ENCODE assay signal across 2 cellular contexts in the genomic region with DNA sequence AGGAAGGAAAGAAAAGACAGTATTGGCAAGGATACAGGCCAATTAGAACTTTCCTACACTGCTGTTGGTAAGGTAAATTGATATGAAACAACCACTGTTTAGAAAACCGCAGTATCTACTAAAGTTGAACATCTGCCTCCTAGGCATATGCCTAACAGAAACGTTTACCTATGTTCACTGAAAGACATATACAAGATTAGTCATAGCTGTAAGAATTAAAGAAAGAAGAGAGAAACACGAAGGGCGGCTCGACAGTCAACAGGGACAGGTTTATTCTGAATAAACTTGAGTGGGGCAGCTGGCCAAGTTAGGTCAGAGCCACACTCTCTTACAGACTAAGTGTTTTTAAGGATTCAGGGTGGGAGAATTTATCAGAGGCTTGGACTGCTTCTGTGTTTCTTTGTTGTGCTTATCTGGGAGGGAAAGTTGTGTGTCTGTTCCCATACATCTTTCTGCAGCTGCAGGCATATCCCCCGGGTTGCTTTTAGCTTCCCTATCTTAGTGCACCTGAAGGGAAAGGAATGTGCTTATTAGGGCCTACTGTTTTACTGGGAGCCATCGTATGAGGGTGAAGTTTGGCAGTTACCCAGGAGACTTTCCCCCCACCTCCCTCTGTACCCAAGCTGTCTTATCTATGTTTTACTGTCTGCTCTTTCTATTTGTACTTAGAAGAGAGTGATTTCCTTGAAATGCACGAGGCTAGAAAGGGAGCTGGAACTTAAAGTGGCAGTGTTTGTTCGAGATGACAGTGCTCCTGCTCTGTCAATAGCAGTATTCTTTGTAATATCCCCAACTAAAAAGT.
TF ChIP-seq lines count a peak whose summit lies in the region.

No MANE protein-coding gene starts in this region.

TF ChIP-seq in liver, 16 proteins besides CTCF, POLR2A, EP300 and RAD21:
- no peak for TF ChIP-seq GABPA (IDR thresholded peaks at IDR 0.05 in 1 of 2, conservative IDR thresholded peaks at IDR 0.05 in 1 of 2)
- no peak for TF ChIP-seq JUND (IDR thresholded peaks at IDR 0.05)
- no peak for TF ChIP-seq FOXA2 (IDR thresholded peaks at IDR 0.05)
- TF ChIP-seq, protein P1, sequence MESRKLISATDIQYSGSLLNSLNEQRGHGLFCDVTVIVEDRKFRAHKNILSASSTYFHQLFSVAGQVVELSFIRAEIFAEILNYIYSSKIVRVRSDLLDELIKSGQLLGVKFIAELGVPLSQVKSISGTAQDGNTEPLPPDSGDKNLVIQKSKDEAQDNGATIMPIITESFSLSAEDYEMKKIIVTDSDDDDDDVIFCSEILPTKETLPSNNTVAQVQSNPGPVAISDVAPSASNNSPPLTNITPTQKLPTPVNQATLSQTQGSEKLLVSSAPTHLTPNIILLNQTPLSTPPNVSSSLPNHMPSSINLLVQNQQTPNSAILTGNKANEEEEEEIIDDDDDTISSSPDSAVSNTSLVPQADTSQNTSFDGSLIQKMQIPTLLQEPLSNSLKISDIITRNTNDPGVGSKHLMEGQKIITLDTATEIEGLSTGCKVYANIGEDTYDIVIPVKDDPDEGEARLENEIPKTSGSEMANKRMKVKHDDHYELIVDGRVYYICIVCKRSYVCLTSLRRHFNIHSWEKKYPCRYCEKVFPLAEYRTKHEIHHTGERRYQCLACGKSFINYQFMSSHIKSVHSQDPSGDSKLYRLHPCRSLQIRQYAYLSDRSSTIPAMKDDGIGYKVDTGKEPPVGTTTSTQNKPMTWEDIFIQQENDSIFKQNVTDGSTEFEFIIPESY (IDR thresholded peaks at IDR 0.05), result no peak
- no peak for TF ChIP-seq SP1 (IDR thresholded peaks at IDR 0.05)
- no peak for TF ChIP-seq EGR1 (IDR thresholded peaks at IDR 0.05; ENCODE audit: low read depth in 2 of 2)
- no peak for TF ChIP-seq NR2F2 (IDR thresholded peaks at IDR 0.05)
- TF ChIP-seq, protein P2, sequence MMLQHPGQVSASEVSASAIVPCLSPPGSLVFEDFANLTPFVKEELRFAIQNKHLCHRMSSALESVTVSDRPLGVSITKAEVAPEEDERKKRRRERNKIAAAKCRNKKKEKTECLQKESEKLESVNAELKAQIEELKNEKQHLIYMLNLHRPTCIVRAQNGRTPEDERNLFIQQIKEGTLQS (IDR thresholded peaks at IDR 0.05), result no peak
- TF ChIP-seq RXRA (IDR thresholded peaks at IDR 0.05), result no peak
- TF ChIP-seq YY1 (IDR thresholded peaks at IDR 0.05), result no peak
- TF ChIP-seq HNF4G (IDR thresholded peaks at IDR 0.05), result no peak
- TF ChIP-seq, protein P3, sequence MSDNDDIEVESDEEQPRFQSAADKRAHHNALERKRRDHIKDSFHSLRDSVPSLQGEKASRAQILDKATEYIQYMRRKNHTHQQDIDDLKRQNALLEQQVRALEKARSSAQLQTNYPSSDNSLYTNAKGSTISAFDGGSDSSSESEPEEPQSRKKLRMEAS (IDR thresholded peaks at IDR 0.05), result no peak
- TF ChIP-seq HNF4A (conservative IDR thresholded peaks at IDR 0.05), result no peak
- TF ChIP-seq, protein P4, sequence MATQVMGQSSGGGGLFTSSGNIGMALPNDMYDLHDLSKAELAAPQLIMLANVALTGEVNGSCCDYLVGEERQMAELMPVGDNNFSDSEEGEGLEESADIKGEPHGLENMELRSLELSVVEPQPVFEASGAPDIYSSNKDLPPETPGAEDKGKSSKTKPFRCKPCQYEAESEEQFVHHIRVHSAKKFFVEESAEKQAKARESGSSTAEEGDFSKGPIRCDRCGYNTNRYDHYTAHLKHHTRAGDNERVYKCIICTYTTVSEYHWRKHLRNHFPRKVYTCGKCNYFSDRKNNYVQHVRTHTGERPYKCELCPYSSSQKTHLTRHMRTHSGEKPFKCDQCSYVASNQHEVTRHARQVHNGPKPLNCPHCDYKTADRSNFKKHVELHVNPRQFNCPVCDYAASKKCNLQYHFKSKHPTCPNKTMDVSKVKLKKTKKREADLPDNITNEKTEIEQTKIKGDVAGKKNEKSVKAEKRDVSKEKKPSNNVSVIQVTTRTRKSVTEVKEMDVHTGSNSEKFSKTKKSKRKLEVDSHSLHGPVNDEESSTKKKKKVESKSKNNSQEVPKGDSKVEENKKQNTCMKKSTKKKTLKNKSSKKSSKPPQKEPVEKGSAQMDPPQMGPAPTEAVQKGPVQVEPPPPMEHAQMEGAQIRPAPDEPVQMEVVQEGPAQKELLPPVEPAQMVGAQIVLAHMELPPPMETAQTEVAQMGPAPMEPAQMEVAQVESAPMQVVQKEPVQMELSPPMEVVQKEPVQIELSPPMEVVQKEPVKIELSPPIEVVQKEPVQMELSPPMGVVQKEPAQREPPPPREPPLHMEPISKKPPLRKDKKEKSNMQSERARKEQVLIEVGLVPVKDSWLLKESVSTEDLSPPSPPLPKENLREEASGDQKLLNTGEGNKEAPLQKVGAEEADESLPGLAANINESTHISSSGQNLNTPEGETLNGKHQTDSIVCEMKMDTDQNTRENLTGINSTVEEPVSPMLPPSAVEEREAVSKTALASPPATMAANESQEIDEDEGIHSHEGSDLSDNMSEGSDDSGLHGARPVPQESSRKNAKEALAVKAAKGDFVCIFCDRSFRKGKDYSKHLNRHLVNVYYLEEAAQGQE (IDR thresholded peaks at IDR 0.05), result no peak
- no peak for TF ChIP-seq TAF1 (conservative IDR thresholded peaks at IDR 0.05)

TF ChIP-seq in HepG2, 621 proteins besides CTCF, POLR2A, EP300 and RAD21:
- TF ChIP-seq EZH2 (conservative IDR thresholded peaks at IDR 0.05; ENCODE audit: low read depth, low read length) (no peak), ZNF724P (CRISPR knock-in tag; IDR thresholded peaks at IDR 0.05; ENCODE audit: borderline replicate concordance) (no peak), ZNF678 (CRISPR knock-in tag; IDR thresholded peaks at IDR 0.05) (no peak), TSC22D2 (CRISPR knock-in tag; IDR thresholded peaks at IDR 0.05; ENCODE audit: borderline replicate concordance) (no peak), RBM22 (optimal IDR thresholded peaks at IDR 0.05; ENCODE audit: low read length) (no peak), ZNF761 (CRISPR knock-in tag; conservative IDR thresholded peaks at IDR 0.05) (no peak), FOXA1 (IDR thresholded peaks at IDR 0.05) (no peak), FOXA1 (CRISPR knock-in tag; IDR thresholded peaks at IDR 0.05) (no peak), FOXO1 (CRISPR knock-in tag; IDR thresholded peaks at IDR 0.05) (no peak), TARDBP (CRISPR knock-in tag; IDR thresholded peaks at IDR 0.05) (no peak), ZNF530 (CRISPR knock-in tag; IDR thresholded peaks at IDR 0.05; ENCODE audit: low read depth) (no peak), ZNF326 (CRISPR knock-in tag; IDR thresholded peaks at IDR 0.05; ENCODE audit: borderline replicate concordance) (no peak), ZNF460 (CRISPR knock-in tag; IDR thresholded peaks at IDR 0.05; ENCODE audit: borderline replicate concordance) (no peak), HNF4G (IDR thresholded peaks at IDR 0.05; ENCODE audit: borderline replicate concordance, low read depth, low read length) (no peak), HNF4G (CRISPR knock-in tag; IDR thresholded peaks at IDR 0.05; ENCODE audit: borderline replicate concordance, low read depth) (no peak), MAFK (conservative IDR thresholded peaks at IDR 0.05 in 1 of 2, IDR thresholded peaks at IDR 0.05 in 1 of 2; ENCODE audit: low read length in 2 of 2) (no peak), PAX8 (CRISPR knock-in tag; IDR thresholded peaks at IDR 0.05; ENCODE audit: borderline replicate concordance) (no peak)
- TF ChIP-seq, protein P5, sequence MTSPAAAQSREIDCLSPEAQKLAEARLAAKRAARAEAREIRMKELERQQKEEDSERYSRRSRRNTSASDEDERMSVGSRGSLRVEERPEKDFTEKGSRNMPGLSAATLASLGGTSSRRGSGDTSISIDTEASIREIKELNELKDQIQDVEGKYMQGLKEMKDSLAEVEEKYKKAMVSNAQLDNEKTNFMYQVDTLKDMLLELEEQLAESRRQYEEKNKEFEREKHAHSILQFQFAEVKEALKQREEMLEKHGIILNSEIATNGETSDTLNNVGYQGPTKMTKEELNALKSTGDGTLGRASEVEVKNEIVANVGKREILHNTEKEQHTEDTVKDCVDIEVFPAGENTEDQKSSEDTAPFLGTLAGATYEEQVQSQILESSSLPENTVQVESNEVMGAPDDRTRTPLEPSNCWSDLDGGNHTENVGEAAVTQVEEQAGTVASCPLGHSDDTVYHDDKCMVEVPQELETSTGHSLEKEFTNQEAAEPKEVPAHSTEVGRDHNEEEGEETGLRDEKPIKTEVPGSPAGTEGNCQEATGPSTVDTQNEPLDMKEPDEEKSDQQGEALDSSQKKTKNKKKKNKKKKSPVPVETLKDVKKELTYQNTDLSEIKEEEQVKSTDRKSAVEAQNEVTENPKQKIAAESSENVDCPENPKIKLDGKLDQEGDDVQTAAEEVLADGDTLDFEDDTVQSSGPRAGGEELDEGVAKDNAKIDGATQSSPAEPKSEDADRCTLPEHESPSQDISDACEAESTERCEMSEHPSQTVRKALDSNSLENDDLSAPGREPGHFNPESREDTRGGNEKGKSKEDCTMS (CRISPR knock-in tag; conservative IDR thresholded peaks at IDR 0.05), result no peak
- TF ChIP-seq, protein P6, sequence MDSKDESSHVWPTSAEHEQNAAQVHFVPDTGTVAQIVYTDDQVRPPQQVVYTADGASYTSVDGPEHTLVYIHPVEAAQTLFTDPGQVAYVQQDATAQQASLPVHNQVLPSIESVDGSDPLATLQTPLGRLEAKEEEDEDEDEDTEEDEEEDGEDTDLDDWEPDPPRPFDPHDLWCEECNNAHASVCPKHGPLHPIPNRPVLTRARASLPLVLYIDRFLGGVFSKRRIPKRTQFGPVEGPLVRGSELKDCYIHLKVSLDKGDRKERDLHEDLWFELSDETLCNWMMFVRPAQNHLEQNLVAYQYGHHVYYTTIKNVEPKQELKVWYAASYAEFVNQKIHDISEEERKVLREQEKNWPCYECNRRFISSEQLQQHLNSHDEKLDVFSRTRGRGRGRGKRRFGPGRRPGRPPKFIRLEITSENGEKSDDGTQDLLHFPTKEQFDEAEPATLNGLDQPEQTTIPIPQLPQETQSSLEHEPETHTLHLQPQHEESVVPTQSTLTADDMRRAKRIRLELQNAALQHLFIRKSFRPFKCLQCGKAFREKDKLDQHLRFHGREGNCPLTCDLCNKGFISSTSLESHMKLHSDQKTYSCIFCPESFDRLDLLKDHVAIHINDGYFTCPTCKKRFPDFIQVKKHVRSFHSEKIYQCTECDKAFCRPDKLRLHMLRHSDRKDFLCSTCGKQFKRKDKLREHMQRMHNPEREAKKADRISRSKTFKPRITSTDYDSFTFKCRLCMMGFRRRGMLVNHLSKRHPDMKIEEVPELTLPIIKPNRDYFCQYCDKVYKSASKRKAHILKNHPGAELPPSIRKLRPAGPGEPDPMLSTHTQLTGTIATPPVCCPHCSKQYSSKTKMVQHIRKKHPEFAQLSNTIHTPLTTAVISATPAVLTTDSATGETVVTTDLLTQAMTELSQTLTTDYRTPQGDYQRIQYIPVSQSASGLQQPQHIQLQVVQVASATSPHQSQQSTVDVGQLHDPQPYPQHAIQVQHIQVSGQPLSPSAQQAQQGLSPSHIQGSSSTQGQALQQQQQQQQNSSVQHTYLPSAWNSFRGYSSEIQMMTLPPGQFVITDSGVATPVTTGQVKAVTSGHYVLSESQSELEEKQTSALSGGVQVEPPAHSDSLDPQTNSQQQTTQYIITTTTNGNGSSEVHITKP (CRISPR knock-in tag; IDR thresholded peaks at IDR 0.05; ENCODE audit: low read depth), result no peak
